28 cellular contexts compared by ENCODE assay signal in genomic region chr2:159905901-159906300, GRCh38. TPM values are rescaled to one million over a fixed set of nuclear protein-coding genes. Genes with fewer than 3 reads are reported as not detected.
DNase-seq lines count a peak whose midpoint lies in the region; ATAC-seq and TF ChIP-seq lines count a peak whose summit lies in the region.
"Had no signal": no experiment of that assay in that cellular context is flagged by ENCODE, and none has a peak within 500 bp of the region (broad histone marks: within the 10 kb centered on the region; RNA-seq: fewer than 3 reads in every experiment).

No MANE protein-coding gene starts in this region.

- no peak for DNase-seq in activated naive CD8-positive, alpha-beta T cell treated with anti-CD3 and anti-CD28 coated beads for 36 hours
- DNase-seq in activated B cell treated with CpG ODN at 0.5 μM for 24 hours (no peak), immature natural killer cell (no peak), RPMI8226 (no peak), GF-D8 (lab: John Stamatoyannopoulos, UW) (no peak)
- DNase-seq: ACHN; amniotic stem cell; DMS153; foreskin keratinocyte; GM23248; Karpas-422; mesendoderm; MV-4-11; NCI-H1694; NCI-H2171; NCI-H526; nephron progenitor cell; pancreas; stimulated activated CD4-positive, alpha-beta T cell treated with anti-CD3 and anti-CD28 coated beads, Interleukin-4, amount 100 ng/mL, for 1 hour; stimulated activated naive CD4-positive, alpha-beta T cell treated with Interleukin-2 at 50 U/mL for 16 hours; tibial artery had no signal

- H3K4me3 Mint-ChIP-seq in activated naive CD8-positive, alpha-beta T cell, result peak overlapping the region; percentile 98
- no peak overlapping the region for H3K4me3 Mint-ChIP-seq in activated naive CD8-positive, alpha-beta T cell treated with anti-CD3 and anti-CD28 coated beads for 36 hours
- H3K4me3 Mint-ChIP-seq in activated B cell treated with CpG ODN at 0.5 μM for 24 hours, result peak overlapping the region; percentile 99
- H3K4me3 Mint-ChIP-seq in immature natural killer cell, result peak overlapping the region in 3 of 5 donors; percentile 97 to 100 (median 98)
- H3K4me3 Mint-ChIP-seq in stimulated activated memory B cell treated with anti-CD40 and anti-IgM and Interleukin-4, amounts not matched to agents 10 μg/mL and 1 μg/mL and 100 μg/mL, for 72 hours, result peak overlapping the region; percentile 99

- no peak overlapping the region for H3K27ac Mint-ChIP-seq in activated naive CD8-positive, alpha-beta T cell
- H3K27ac Mint-ChIP-seq in activated naive CD8-positive, alpha-beta T cell treated with anti-CD3 and anti-CD28 coated beads for 36 hours, result no peak overlapping the region
- H3K27ac Mint-ChIP-seq in activated B cell treated with CpG ODN at 0.5 μM for 24 hours, result no peak overlapping the region
- peak overlapping the region in 2 of 6 donors; percentile 41 to 60 for H3K27ac Mint-ChIP-seq in immature natural killer cell
- H3K27ac Mint-ChIP-seq in stimulated activated memory B cell treated with anti-CD40 and anti-IgM and Interleukin-4, amounts not matched to agents 10 μg/mL and 1 μg/mL and 100 μg/mL, for 72 hours, result peak overlapping the region; percentile 92
- H3K27ac Mint-ChIP-seq: nephron progenitor cell had no signal

- H3K36me3 Mint-ChIP-seq in activated naive CD8-positive, alpha-beta T cell, result peaks cover 6% of the 10 kb centered on the region
- peaks cover 14% of the 10 kb centered on the region for H3K36me3 Mint-ChIP-seq in activated naive CD8-positive, alpha-beta T cell treated with anti-CD3 and anti-CD28 coated beads for 36 hours
- H3K36me3 Mint-ChIP-seq in activated B cell treated with CpG ODN at 0.5 μM for 24 hours (ENCODE audit: low read depth) (peaks cover 33% of the 10 kb centered on the region), immature natural killer cell (no peaks in the 10 kb centered on the region)
- peaks cover 39% of the 10 kb centered on the region for H3K36me3 Mint-ChIP-seq in stimulated activated memory B cell treated with anti-CD40 and anti-IgM and Interleukin-4, amounts not matched to agents 10 μg/mL and 1 μg/mL and 100 μg/mL, for 72 hours

- POLR2A ChIA-PET in activated B cell treated with CpG ODN at 0.5 μM for 24 hours (lab: Charles Lee), result interaction anchor here (0.9 to 2.8 kb wide), 2 partner anchors 7 to 15 kb away, joined by 3 to 23 read pairs; no protein-coding TSS in a partner anchor

- CTCF ChIA-PET in activated B cell treated with CpG ODN at 0.5 μM for 24 hours (lab: Charles Lee), result interaction anchor here (1.7 kb wide), 1 partner anchor 16 kb away, joined by 5 read pairs; no protein-coding TSS in a partner anchor

- TF ChIP-seq CTCF in activated B cell treated with CpG ODN at 0.5 μM for 24 hours (IDR thresholded peaks at IDR 0.05), result no peak

- no peaks in the 10 kb centered on the region for H3K9me3 Mint-ChIP-seq in activated naive CD8-positive, alpha-beta T cell (ENCODE audit: low read depth)
- no peaks in the 10 kb centered on the region for H3K9me3 Mint-ChIP-seq in activated naive CD8-positive, alpha-beta T cell treated with anti-CD3 and anti-CD28 coated beads for 36 hours
- H3K9me3 Mint-ChIP-seq in activated B cell treated with CpG ODN at 0.5 μM for 24 hours (no peaks in the 10 kb centered on the region), immature natural killer cell (no peaks in the 10 kb centered on the region)
- no peaks in the 10 kb centered on the region for H3K9me3 Mint-ChIP-seq in stimulated activated memory B cell treated with anti-CD40 and anti-IgM and Interleukin-4, amounts not matched to agents 10 μg/mL and 1 μg/mL and 100 μg/mL, for 72 hours

- H3K27me3 Mint-ChIP-seq in activated naive CD8-positive, alpha-beta T cell, result no peaks in the 10 kb centered on the region
- H3K27me3 Mint-ChIP-seq in activated naive CD8-positive, alpha-beta T cell treated with anti-CD3 and anti-CD28 coated beads for 36 hours, result no peaks in the 10 kb centered on the region
- no peaks in the 10 kb centered on the region for H3K27me3 Mint-ChIP-seq in activated B cell treated with CpG ODN at 0.5 μM for 24 hours
- H3K27me3 Mint-ChIP-seq in immature natural killer cell (ENCODE audit: low read depth in 3 of 3), result peaks cover 2 to 7% (median 6%) of the 10 kb centered on the region in 3 donors
- no peaks in the 10 kb centered on the region for H3K27me3 Mint-ChIP-seq in stimulated activated memory B cell treated with anti-CD40 and anti-IgM and Interleukin-4, amounts not matched to agents 10 μg/mL and 1 μg/mL and 100 μg/mL, for 72 hours

- H3K4me1 Mint-ChIP-seq in activated naive CD8-positive, alpha-beta T cell (ENCODE audit: low read depth), result peaks cover 42% of the 10 kb centered on the region
- peaks cover 41% of the 10 kb centered on the region for H3K4me1 Mint-ChIP-seq in activated naive CD8-positive, alpha-beta T cell treated with anti-CD3 and anti-CD28 coated beads for 36 hours
- peaks cover 41% of the 10 kb centered on the region for H3K4me1 Mint-ChIP-seq in activated B cell treated with CpG ODN at 0.5 μM for 24 hours
- peaks cover 22 to 38% of the 10 kb centered on the region in 2 donors for H3K4me1 Mint-ChIP-seq in immature natural killer cell
- H3K4me1 Mint-ChIP-seq in stimulated activated memory B cell treated with anti-CD40 and anti-IgM and Interleukin-4, amounts not matched to agents 10 μg/mL and 1 μg/mL and 100 μg/mL, for 72 hours, result peaks cover 51% of the 10 kb centered on the region

- ATAC-seq in activated B cell treated with CpG ODN at 0.5 μM for 24 hours (ENCODE audit: low read depth) (no peak), HG02973 (IDR thresholded peaks at IDR 0.05; ENCODE audit: unreplicated experiment) (no peak)
- no peak for ATAC-seq in stimulated activated memory B cell treated with anti-CD40 and anti-IgM and Interleukin-4, amounts not matched to agents 10 μg/mL and 1 μg/mL and 100 μg/mL, for 72 hours
- ATAC-seq: activated CD4-positive, CD25-positive, alpha-beta regulatory T cell treated with anti-CD3 and anti-CD28 coated beads, Interleukin-2, amount 50 U/mL, for 24 hours; esophagus mucosa; foreskin keratinocyte; left lobe of liver; Panc1; pancreas had no signal

- intact Hi-C loops in activated B cell treated with CpG ODN at 0.5 μM for 24 hours (cut with micrococcal nuclease), result loop anchor here (1.0 to 10.0 kb wide), 7 partner anchors 15 to 1399 kb away; partner anchors contain the start of genes MARCHF7, PSMD14 and WDSUB1

RNA-seq across cellular contexts. Expression of gene LY75, which starts 1.3 kb away (rescaled TPM):
- total RNA-seq in activated naive CD8-positive, alpha-beta T cell treated with anti-CD3 and anti-CD28 coated beads for 36 hours, result 10 to 100 TPM; 22.2 to 24.0 TPM
- total RNA-seq in activated B cell treated with CpG ODN at 0.5 μM for 24 hours, result 99.5 and 107 TPM in 2 replicates
- polyA plus RNA-seq in immature natural killer cell, result 10 to 100 TPM; 28.2 to 46.7 (median 39.7) TPM
